22 cellular contexts compared by ENCODE assay signal in genomic region chr20:42432485-42432884, GRCh38.
DNase-seq lines count a peak whose midpoint lies in the region; ATAC-seq, FAIRE-seq and TF ChIP-seq lines count a peak whose summit lies in the region.
"Had no signal": no experiment of that assay in that cellular context is flagged by ENCODE, and none has a peak within 500 bp of the region (broad histone marks: within the 10 kb centered on the region; RNA-seq: fewer than 3 reads in every experiment).

No MANE protein-coding gene starts in this region.

- peak overlapping the region; percentile 56 for H3K4me2 ChIP-seq in smooth muscle cell
- H3K4me2 ChIP-seq in HepG2 (ENCODE audit: low read depth, low read length) = no peak overlapping the region

- H3K27me3 ChIP-seq in heart left ventricle = no peaks in the 10 kb centered on the region
- no peaks in the 10 kb centered on the region for H3K27me3 ChIP-seq in left lung
- H3K27me3 ChIP-seq in smooth muscle cell (ENCODE audit: low read depth) = no peaks in the 10 kb centered on the region
- no peaks in the 10 kb centered on the region for H3K27me3 ChIP-seq in HepG2 (ENCODE audit: control insufficient read depth in 1 of 2, insufficient read depth in 2 of 2, low read length in 2 of 2)
- H3K27me3 ChIP-seq: SJCRH30 had no signal

- TF ChIP-seq POLR2A in heart left ventricle (IDR thresholded peaks at IDR 0.05) (no peak), HepG2 (IDR thresholded peaks at IDR 0.05; ENCODE audit: insufficient read depth in 1 of 2, low read depth in 2 of 2, low read length in 2 of 2) (no peak)

- TF ChIP-seq EP300 in HepG2 (IDR thresholded peaks at IDR 0.05; ENCODE audit: low read depth in 2 of 2, low read length in 2 of 2) = no peak
- no peak for TF ChIP-seq EP300 in HepG2 (CRISPR knock-in tag; IDR thresholded peaks at IDR 0.05; ENCODE audit: borderline replicate concordance)

- no peak for FAIRE-seq in HepG2 (lab: Jason Lieb, UNC)
- FAIRE-seq: GM12892, K562, RCC 7860 had no signal

- no peak for TF ChIP-seq CTCF in heart left ventricle (IDR thresholded peaks at IDR 0.05)
- no peak for TF ChIP-seq CTCF in left lung (IDR thresholded peaks at IDR 0.05)
- no peak for TF ChIP-seq CTCF in smooth muscle cell (IDR thresholded peaks at IDR 0.05; ENCODE audit: borderline replicate concordance, insufficient read depth, poor library complexity, severe bottlenecking)
- no peak for TF ChIP-seq CTCF in HepG2 (CRISPR knock-in tag; IDR thresholded peaks at IDR 0.05)

- H3F3A ChIP-seq in smooth muscle cell (ENCODE audit: low read depth) = peaks cover 5% of the 10 kb centered on the region

- DNase-seq in heart left ventricle (no peak), cardiac septum (ENCODE audit: low spot score) (no peak), left lung (no peak), smooth muscle cell (lab: John Stamatoyannopoulos, UW; ENCODE audit: unreplicated experiment) (no peak), HepG2 (ENCODE audit: low spot score) (no peak), left colon (no peak), SKM-1 (lab: John Stamatoyannopoulos, UW; ENCODE audit: unreplicated experiment) (no peak)
- DNase-seq: 8988T, Calu3, DND-41, Kasumi-1, NCI-H1105, NCI-H1436 treated with DMSO at 0.1 percent for 48 hours, NCI-H187 treated with DMSO at 0.1 percent for 48 hours, NCI-H446, NCI-H524 treated with DMSO at 0.1 percent for 48 hours, NCI-H774 had no signal

- no peak for TF ChIP-seq RAD21 in HepG2 (CRISPR knock-in tag; IDR thresholded peaks at IDR 0.05)

- ATAC-seq in heart left ventricle (peak in 2 of 4 donors; percentile 49 to 74), left lung (peak; percentile 23), HepG2 (no peak), left colon (no peak)
- ATAC-seq: HCT116, K562 had no signal

- H3K9ac ChIP-seq in smooth muscle cell (ENCODE audit: low read depth) (peak overlapping the region; percentile 70), HepG2 (ENCODE audit: insufficient read depth, low read depth, low read length) (no peak overlapping the region)

- no peak overlapping the region for H3K4me3 ChIP-seq in heart left ventricle
- H3K4me3 ChIP-seq in left lung = no peak overlapping the region
- H3K4me3 ChIP-seq in smooth muscle cell = no peak overlapping the region
- no peak overlapping the region for H3K4me3 ChIP-seq in HepG2 (replicated peaks in 1 of 3; ENCODE audit: insufficient read depth in 1 of 3, low read depth in 2 of 3, low read length in 3 of 3)
- H3K4me3 ChIP-seq: K562, SJCRH30 had no signal

- BruUV-seq in HepG2 (replicated peaks; lab: Mats Ljungman, UMichigan) = no TSS peak

- H3K9me3 ChIP-seq in heart left ventricle = no peaks in the 10 kb centered on the region
- no peaks in the 10 kb centered on the region for H3K9me3 ChIP-seq in left lung
- no peaks in the 10 kb centered on the region for H3K9me3 ChIP-seq in smooth muscle cell (replicated peaks; ENCODE audit: low read depth)
- H3K9me3 ChIP-seq in HepG2 (ENCODE audit: low read length) = peaks cover 41% of the 10 kb centered on the region
- H3K9me3 ChIP-seq: SJCRH30 had no signal

- no peaks in the 10 kb centered on the region for H3K36me3 ChIP-seq in heart left ventricle
- no peaks in the 10 kb centered on the region for H3K36me3 ChIP-seq in left lung
- no peaks in the 10 kb centered on the region for H3K36me3 ChIP-seq in smooth muscle cell (ENCODE audit: low read depth)
- H3K36me3 ChIP-seq in HepG2 (replicated peaks in 1 of 2; ENCODE audit: control insufficient read depth in 1 of 2, insufficient read depth in 2 of 2, low read length in 2 of 2) = no peaks in the 10 kb centered on the region
- H3K36me3 ChIP-seq: SJCRH30 had no signal

- intact Hi-C loops in heart left ventricle (cut with DNase I) = no loop called here
- intact Hi-C loops in cardiac septum (cut with DNase I) = no loop called here
- intact Hi-C loops in left lung (cut with DNase I) = loop anchor here in 1 of 2 donors (10.0 kb wide), 1 partner anchor 732 kb away; no protein-coding TSS in a partner anchor
- intact Hi-C loops in HepG2 (cut with micrococcal nuclease; ENCODE audit: unreplicated experiment) = no loop called here
- intact Hi-C loops in left colon (cut with DNase I, micrococcal nuclease) = no loop called here

- H3K27ac ChIP-seq in heart left ventricle (peak overlapping the region in 7 of 12 donors; percentile 17 to 66 (median 41)), left lung (no peak overlapping the region), smooth muscle cell (ENCODE audit: low read depth) (peak overlapping the region; percentile 95), HepG2 (ENCODE audit: extremely low read length, insufficient read depth, low read length) (no peak overlapping the region)
- H3K27ac ChIP-seq: SJCRH30 had no signal

- CTCF ChIA-PET in HepG2 (lab: Yijun Ruan, JAX; ENCODE audit: low intra/inter-chr PET ratio, low total read pairs) = no interaction called here

- in situ Hi-C loops in HepG2 (cut with HindIII; ENCODE audit: extremely low pct_ligation_motif_present, low pct_unique_long_range_greater_than_20kb) = no loop called here

- 45 to 60% (median 50%) methylated on average over 2 of the region's 2 CpGs for WGBS in heart left ventricle, 4 donors
- 17% methylated on average over 2 of the region's 2 CpGs for WGBS in smooth muscle cell (ENCODE audit: low lambda C conversion rate)
- WGBS in HepG2 (ENCODE audit: low lambda C conversion rate) = 2% methylated on average over 2 of the region's 2 CpGs

- H2AFZ ChIP-seq in smooth muscle cell (ENCODE audit: low read depth) (peak overlapping the region; percentile 50), HepG2 (ENCODE audit: low read length) (no peak overlapping the region)

- H4K20me1 ChIP-seq in smooth muscle cell (ENCODE audit: low read depth) = no peaks in the 10 kb centered on the region
- H4K20me1 ChIP-seq in HepG2 (ENCODE audit: insufficient read depth, low read length) = no peaks in the 10 kb centered on the region

- POLR2A ChIA-PET in HepG2 (lab: Yijun Ruan, JAX) = no interaction called here

- H3K79me2 ChIP-seq in smooth muscle cell (ENCODE audit: low read depth) = no peaks in the 10 kb centered on the region
- no peaks in the 10 kb centered on the region for H3K79me2 ChIP-seq in HepG2 (ENCODE audit: insufficient read depth, low read length)

- H3K4me1 ChIP-seq in heart left ventricle = peaks cover 0 to 15% (median 0%) of the 10 kb centered on the region in 12 donors
- no peaks in the 10 kb centered on the region for H3K4me1 ChIP-seq in left lung
- no peaks in the 10 kb centered on the region for H3K4me1 ChIP-seq in smooth muscle cell (ENCODE audit: low read depth)
- H3K4me1 ChIP-seq in HepG2 (ENCODE audit: insufficient read depth, low read length) = no peaks in the 10 kb centered on the region
- H3K4me1 ChIP-seq: SJCRH30 had no signal

TF ChIP-seq in HepG2, 621 proteins besides CTCF, POLR2A, EP300 and RAD21 (continues in another document):
- no peak for TF ChIP-seq SMAD1 (CRISPR knock-in tag; IDR thresholded peaks at IDR 0.05; ENCODE audit: borderline replicate concordance, low read depth)
- no peak for TF ChIP-seq ZNF430 (CRISPR knock-in tag; IDR thresholded peaks at IDR 0.05)
- TF ChIP-seq ZBTB2 (CRISPR knock-in tag; IDR thresholded peaks at IDR 0.05; ENCODE audit: low read depth) = no peak
- TF ChIP-seq ZNF510 (CRISPR knock-in tag; IDR thresholded peaks at IDR 0.05; ENCODE audit: low read depth) = no peak
- TF ChIP-seq RERE (CRISPR knock-in tag; IDR thresholded peaks at IDR 0.05; ENCODE audit: low read depth) = no peak
- TF ChIP-seq PRPF4 (IDR thresholded peaks at IDR 0.05; ENCODE audit: low read depth, low read length, poor library complexity, severe bottlenecking) = no peak
- no peak for TF ChIP-seq CBFB (CRISPR knock-in tag; IDR thresholded peaks at IDR 0.05)

Comparison
In these comparisons a context has a peak if more than half of its experiments do, and no peak if none do; other contexts are left out.
1. H3K27ac ChIP-seq: peak in heart left ventricle (7 of 12) and smooth muscle cell (single experiment); none in left lung (0 of 2) and HepG2 (single experiment).